In genomic region chr17:72976971-72977767, GRCh38 we compare ENCODE assay signal across 8 cellular contexts.
DNase-seq lines count a peak whose midpoint lies in the region; ATAC-seq and TF ChIP-seq lines count a peak whose summit lies in the region.

No MANE protein-coding gene starts in this region.

- no peak for TF ChIP-seq CTCF in chondrocyte (IDR thresholded peaks at IDR 0.05)
- TF ChIP-seq CTCF in uterus (IDR thresholded peaks at IDR 0.05), result no peak

- TF ChIP-seq POLR2A in uterus (IDR thresholded peaks at IDR 0.05), result no peak

- H3K4me1 Mint-ChIP-seq in chondrocyte (ENCODE audit: low read depth), result peaks cover 28% of the 10 kb centered on the region
- peaks cover 7 to 26% (median 17%) of the 10 kb centered on the region in 4 donors for H3K4me1 Mint-ChIP-seq in naive thymus-derived CD8-positive, alpha-beta T cell

- no peaks in the 10 kb centered on the region for H3K9me3 ChIP-seq in Karpas-422 (ENCODE audit: low read length)
- no peaks in the 10 kb centered on the region for H3K9me3 ChIP-seq in uterus

- intact Hi-C loops in uterus (cut with DNase I; ENCODE audit: low total_unique reads), result no loop called here

- peak overlapping the region; percentile 98 for H3K27ac Mint-ChIP-seq in chondrocyte (ENCODE audit: unreplicated experiment)
- H3K27ac Mint-ChIP-seq in naive thymus-derived CD8-positive, alpha-beta T cell, result no peak overlapping the region

- H3K9ac ChIP-seq in Karpas-422 (ENCODE audit: low read length), result peak overlapping the region; percentile 69

- H3K27me3 Mint-ChIP-seq in chondrocyte (ENCODE audit: low read depth), result no peaks in the 10 kb centered on the region
- no peaks in the 10 kb centered on the region for H3K27me3 Mint-ChIP-seq in naive thymus-derived CD8-positive, alpha-beta T cell

- H3K4me3 Mint-ChIP-seq in chondrocyte (ENCODE audit: unreplicated experiment), result peak overlapping the region; percentile 60
- peak overlapping the region in 1 of 10 donors; percentile 36 for H3K4me3 Mint-ChIP-seq in naive thymus-derived CD8-positive, alpha-beta T cell

- H3K27ac ChIP-seq in Karpas-422 (ENCODE audit: low read length), result peak overlapping the region; percentile 90
- peak overlapping the region in 1 of 2 donors; percentile 45 for H3K27ac ChIP-seq in uterus

- POLR2A ChIA-PET in naive thymus-derived CD8-positive, alpha-beta T cell (lab: Charles Lee), result no interaction called here

- peaks cover 3% of the 10 kb centered on the region for H3K9me3 Mint-ChIP-seq in chondrocyte (ENCODE audit: low read depth)
- peaks cover 0 to 2% (median 0%) of the 10 kb centered on the region in 9 donors for H3K9me3 Mint-ChIP-seq in naive thymus-derived CD8-positive, alpha-beta T cell

- no peaks in the 10 kb centered on the region for H4K20me1 ChIP-seq in Karpas-422 (ENCODE audit: insufficient read depth, low read depth, low read length)

- peak overlapping the region; percentile 81 for H3K4me2 ChIP-seq in Karpas-422 (ENCODE audit: low read depth, low read length, poor library complexity, severe bottlenecking)

- peak overlapping the region; percentile 2; the same call in 1 of the 2 replicates for H2AFZ ChIP-seq in Karpas-422 (ENCODE audit: low read length)

- peaks cover 81% of the 10 kb centered on the region for H3K79me2 ChIP-seq in Karpas-422 (ENCODE audit: low read length)

- no peaks in the 10 kb centered on the region for H3K9me2 ChIP-seq in Karpas-422 (replicated peaks; ENCODE audit: insufficient read depth, low read length)

- DNase-seq in EL (peak; percentile 95), Karpas-422 (peak; percentile 95), chondrocyte (ENCODE audit: low spot score) (no peak), medulla oblongata (ENCODE audit: extremely low spot score) (peak; percentile 74), uterus (peak; percentile 23 to 45), UCSD-AML1 (lab: John Stamatoyannopoulos, UW; ENCODE audit: unreplicated experiment) (no peak)
- no peak for DNase-seq in naive thymus-derived CD8-positive, alpha-beta T cell

- no peaks in the 10 kb centered on the region for H3K36me3 Mint-ChIP-seq in chondrocyte (ENCODE audit: low read depth)
- H3K36me3 Mint-ChIP-seq in naive thymus-derived CD8-positive, alpha-beta T cell, result peaks cover 0 to 4% (median 0%) of the 10 kb centered on the region in 3 donors

- H3K4me1 ChIP-seq in Karpas-422 (ENCODE audit: low read length) (peaks cover 69% of the 10 kb centered on the region), uterus (peaks cover 0 to 6% of the 10 kb centered on the region in 2 donors)

- H3K36me3 ChIP-seq in Karpas-422 (ENCODE audit: insufficient read depth, low read length), result no peaks in the 10 kb centered on the region
- H3K36me3 ChIP-seq in uterus, result no peaks in the 10 kb centered on the region

- ATAC-seq in GM19397 (IDR thresholded peaks at IDR 0.05; ENCODE audit: unreplicated experiment), result no peak
- no peak for ATAC-seq in naive thymus-derived CD8-positive, alpha-beta T cell

- H3K4me3 ChIP-seq in Karpas-422 (ENCODE audit: low read length), result peak overlapping the region; percentile 55
- no peak overlapping the region for H3K4me3 ChIP-seq in uterus

- H3K27me3 ChIP-seq in Karpas-422 (ENCODE audit: low read length), result no peaks in the 10 kb centered on the region
- no peaks in the 10 kb centered on the region for H3K27me3 ChIP-seq in uterus

Comparison
In these comparisons a context has a peak if more than half of its experiments do, and no peak if none do; other contexts are left out.
1. DNase-seq: peak in EL (single experiment), Karpas-422 (single experiment), medulla oblongata (single experiment) and uterus (2 of 2); none in chondrocyte (single experiment), UCSD-AML1 (single experiment) and naive thymus-derived CD8-positive, alpha-beta T cell (0 of 10).